Comparison of ENCODE assay signal across 20 cellular contexts in the genomic region with DNA sequence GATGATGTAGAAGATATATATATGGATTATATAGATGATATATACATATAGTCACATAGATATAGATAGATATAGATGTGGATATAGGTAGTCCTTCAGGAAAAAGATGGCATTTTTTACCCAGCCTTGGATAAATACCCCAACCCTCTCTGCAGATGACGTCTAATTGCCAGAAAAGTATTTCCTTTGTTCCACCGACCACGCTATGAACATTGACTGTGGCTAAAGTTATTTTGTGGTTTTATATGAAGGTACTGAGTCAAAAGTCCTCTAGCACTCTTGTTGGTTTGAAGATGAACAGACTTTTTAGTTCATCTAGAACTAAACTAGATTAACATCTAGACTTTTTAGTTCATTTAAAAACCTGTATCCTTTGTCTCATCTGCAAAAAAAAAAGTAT.
"Had no signal": no experiment of that assay in that cellular context is flagged by ENCODE, and none has a peak within 500 bp of the region (broad histone marks: within the 10 kb centered on the region; RNA-seq: fewer than 3 reads in every experiment).

No MANE protein-coding gene starts in this region.

- H3K4me3 Mint-ChIP-seq: activated naive CD8-positive, alpha-beta T cell; nephron progenitor cell; type B pancreatic cell had no signal

- H3K27me3 ChIP-seq: adrenal gland, ascending aorta, gastrocnemius medialis, right lobe of liver, vagina had no signal

- H3K4me1 ChIP-seq: adrenal gland, ascending aorta, gastrocnemius medialis, right lobe of liver, vagina had no signal

- H3K36me3 Mint-ChIP-seq: activated naive CD8-positive, alpha-beta T cell; type B pancreatic cell had no signal

- DNase-seq: activated CD4-positive, alpha-beta T cell treated with anti-CD3 and anti-CD28 coated beads for 1 hour; activated T-cell treated with anti-CD3 and anti-CD28 coated beads, Interleukin-2, amount 50 U/mL, for 1 hour; adrenal gland; erythroblast; gastrocnemius medialis; hippocampal formation; left ventricle myocardium superior; midbrain; nephron progenitor cell; nucleus accumbens; posterior cingulate gyrus; right lobe of liver; stimulated activated CD4-positive, alpha-beta T cell treated with anti-CD3 and anti-CD28 coated beads, Interleukin-4, amount 100 ng/mL, for 1 hour; stimulated activated naive CD4-positive, alpha-beta T cell; T-helper 1 cell had no signal

- H3K4me1 Mint-ChIP-seq: nephron progenitor cell had no signal

- H3K27ac ChIP-seq: adrenal gland, ascending aorta, gastrocnemius medialis, right lobe of liver, thoracic aorta, vagina had no signal

- H3K9me3 Mint-ChIP-seq: type B pancreatic cell had no signal

- H3K9me3 ChIP-seq: gastrocnemius medialis, right lobe of liver, thoracic aorta, vagina had no signal

- ATAC-seq: gastrocnemius medialis, right lobe of liver had no signal

- H3K27me3 Mint-ChIP-seq: activated naive CD8-positive, alpha-beta T cell; type B pancreatic cell had no signal

- H3K27ac Mint-ChIP-seq: activated naive CD8-positive, alpha-beta T cell; type B pancreatic cell had no signal

- H3K4me3 ChIP-seq: adrenal gland, ascending aorta, gastrocnemius medialis, right lobe of liver, thoracic aorta, vagina had no signal

- H3K36me3 ChIP-seq: adrenal gland, ascending aorta, gastrocnemius medialis, right lobe of liver, thoracic aorta, vagina had no signal
